In genomic region chr1:48777219-48777895, GRCh38 we compare ENCODE assay signal across 8 cellular contexts. TPM values are rescaled to one million over a fixed set of nuclear protein-coding genes. Genes with fewer than 3 reads are reported as not detected.
DNase-seq lines count a peak whose midpoint lies in the region; ATAC-seq and TF ChIP-seq lines count a peak whose summit lies in the region.

No MANE protein-coding gene starts in this region.

- H3K4me1 ChIP-seq in left lung (peaks cover 6 to 19% of the 10 kb centered on the region in 2 donors), thoracic aorta (ENCODE audit: control insufficient read depth in 1 of 2, low read depth in 2 of 2) (peaks cover 4 to 46% of the 10 kb centered on the region in 2 donors)

- H3K36me3 Mint-ChIP-seq in T-helper 2 cell treated with Interferon-gamma antibody and Interleukin-4, amounts not matched to agents 5 μg/mL and 100 μg/mL, for 36 hours (ENCODE audit: low read depth), result peaks cover under 1% of the 10 kb centered on the region
- H3K36me3 Mint-ChIP-seq in activated naive CD8-positive, alpha-beta T cell treated with anti-CD3 and anti-CD28 coated beads, Interleukin-2, amount 50 U/mL, for 24 hours (ENCODE audit: low read depth), result peaks cover 12% of the 10 kb centered on the region

- H3K27ac ChIP-seq in left lung (no peak overlapping the region), thoracic aorta (peak overlapping the region in 1 of 2 donors; percentile 33)

- H3K27ac Mint-ChIP-seq in T-helper 2 cell treated with Interferon-gamma antibody and Interleukin-4, amounts not matched to agents 5 μg/mL and 100 μg/mL, for 36 hours, result peak overlapping the region; percentile 76
- H3K27ac Mint-ChIP-seq in activated naive CD8-positive, alpha-beta T cell treated with anti-CD3 and anti-CD28 coated beads, Interleukin-2, amount 50 U/mL, for 24 hours, result peak overlapping the region; percentile 59

- no peaks in the 10 kb centered on the region for H3K9me3 ChIP-seq in left lung
- no peaks in the 10 kb centered on the region for H3K9me3 ChIP-seq in thoracic aorta

- H3K27me3 Mint-ChIP-seq in T-helper 2 cell treated with Interferon-gamma antibody and Interleukin-4, amounts not matched to agents 5 μg/mL and 100 μg/mL, for 36 hours (ENCODE audit: low read depth), result peaks cover 10% of the 10 kb centered on the region
- H3K27me3 Mint-ChIP-seq in activated naive CD8-positive, alpha-beta T cell treated with anti-CD3 and anti-CD28 coated beads, Interleukin-2, amount 50 U/mL, for 24 hours, result no peaks in the 10 kb centered on the region

- intact Hi-C loops in left lung (cut with DNase I), result no loop called here

- H3K4me3 ChIP-seq in left lung (peak overlapping the region; percentile 56 to 57), thoracic aorta (peak overlapping the region; percentile 89)

- DNase-seq in T-helper 2 cell treated with Interferon-gamma antibody and Interleukin-4, amounts not matched to agents 5 μg/mL and 100 μg/mL, for 36 hours (ENCODE audit: low spot score), result no peak
- DNase-seq in T-helper 2 cell (no peak), left lung (no peak), thoracic aorta (ENCODE audit: low spot score) (no peak), AG20443 (ENCODE audit: low spot score) (no peak)
- DNase-seq in activated naive CD8-positive, alpha-beta T cell treated with anti-CD3 and anti-CD28 coated beads, Interleukin-2, amount 50 U/mL, for 24 hours, result no peak
- DNase-seq in stimulated activated CD4-positive, alpha-beta T cell treated with anti-CD3 and anti-CD28 coated beads, Interleukin-4, amount 100 ng/mL, for 4 hours, result no peak

- no peak for TF ChIP-seq CTCF in left lung (IDR thresholded peaks at IDR 0.05)
- TF ChIP-seq CTCF in thoracic aorta (IDR thresholded peaks at IDR 0.05), result no peak

- H3K36me3 ChIP-seq in left lung (no peaks in the 10 kb centered on the region), thoracic aorta (no peaks in the 10 kb centered on the region)

- no peak for ATAC-seq in activated naive CD8-positive, alpha-beta T cell treated with anti-CD3 and anti-CD28 coated beads, Interleukin-2, amount 50 U/mL, for 24 hours
- peak; percentile 64 for ATAC-seq in left lung
- no peak for ATAC-seq in thoracic aorta (ENCODE audit: insufficient number of reproducible peaks, low FRiP score, low read depth)
- no peak for ATAC-seq in HG03025 (IDR thresholded peaks at IDR 0.05; ENCODE audit: low FRiP score, unreplicated experiment)

- peak overlapping the region; percentile 85 for H3K4me3 Mint-ChIP-seq in T-helper 2 cell treated with Interferon-gamma antibody and Interleukin-4, amounts not matched to agents 5 μg/mL and 100 μg/mL, for 36 hours
- peak overlapping the region; percentile 84 for H3K4me3 Mint-ChIP-seq in activated naive CD8-positive, alpha-beta T cell treated with anti-CD3 and anti-CD28 coated beads, Interleukin-2, amount 50 U/mL, for 24 hours

- H3K27me3 ChIP-seq in left lung, result peaks cover 0 to 8% of the 10 kb centered on the region in 2 donors
- no peaks in the 10 kb centered on the region for H3K27me3 ChIP-seq in thoracic aorta (replicated peaks; ENCODE audit: insufficient read depth)

- no peaks in the 10 kb centered on the region for H3K9me3 Mint-ChIP-seq in T-helper 2 cell treated with Interferon-gamma antibody and Interleukin-4, amounts not matched to agents 5 μg/mL and 100 μg/mL, for 36 hours
- no peaks in the 10 kb centered on the region for H3K9me3 Mint-ChIP-seq in activated naive CD8-positive, alpha-beta T cell treated with anti-CD3 and anti-CD28 coated beads, Interleukin-2, amount 50 U/mL, for 24 hours

- peaks cover 21% of the 10 kb centered on the region for H3K4me1 Mint-ChIP-seq in T-helper 2 cell treated with Interferon-gamma antibody and Interleukin-4, amounts not matched to agents 5 μg/mL and 100 μg/mL, for 36 hours (ENCODE audit: low read depth)
- peaks cover 41% of the 10 kb centered on the region for H3K4me1 Mint-ChIP-seq in activated naive CD8-positive, alpha-beta T cell treated with anti-CD3 and anti-CD28 coated beads, Interleukin-2, amount 50 U/mL, for 24 hours

RNA-seq across cellular contexts. Expression of gene BEND5, which starts 0.7 kb away (rescaled TPM):
- total RNA-seq in left lung (1 to 10 TPM; 2.2 to 3.3 TPM), thoracic aorta (1 to 10 TPM; 6.5 to 9.5 TPM)
